ENCODE assay signal across 26 cellular contexts in the genomic region with DNA sequence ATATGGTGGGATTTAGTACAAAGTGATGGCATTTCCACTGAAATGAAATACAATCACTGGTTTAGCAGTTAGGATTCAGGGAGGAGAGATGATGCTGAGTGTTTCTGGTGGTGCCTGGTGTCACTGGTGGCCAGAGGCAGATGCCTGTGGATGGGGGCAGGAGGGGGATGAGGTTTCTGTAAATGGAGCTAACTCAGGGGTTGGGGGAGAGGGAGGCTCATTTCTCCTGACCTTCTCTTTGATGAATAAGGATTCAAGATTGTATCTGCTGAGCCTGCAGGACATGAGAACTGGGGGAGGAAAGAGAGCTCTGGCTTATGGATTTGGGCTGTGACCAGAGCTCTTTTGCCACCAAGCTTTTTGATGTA.
"Had no signal": no experiment of that assay in that cellular context is flagged by ENCODE, and none has a peak within 500 bp of the region (broad histone marks: within the 10 kb centered on the region; RNA-seq: fewer than 3 reads in every experiment).

No MANE protein-coding gene starts in this region.

- H3K27me3 ChIP-seq: ovary, testis, thyroid gland, vagina had no signal

- H3K36me3 ChIP-seq: left ventricle myocardium inferior, ovary, prostate gland, stomach, thyroid gland, transverse colon, upper lobe of left lung, vagina had no signal

- H3K4me3 ChIP-seq: lung, ovary, prostate gland, skin epidermis, stomach, testis, thyroid gland, transverse colon had no signal

- ATAC-seq: left colon; naive thymus-derived CD4-positive, alpha-beta T cell; natural killer cell treated with Interleukin-12 subunit alpha and Interleukin-12 subunit beta and Interleukin-15 and Interleukin-18, amount 100 ng/mL, for 72 hours; stimulated activated naive B cell treated with anti-CD40 and anti-IgM and Interleukin-4, amounts not matched to agents 10 μg/mL and 1 μg/mL and 100 μg/mL, for 72 hours; stimulated activated naive CD8-positive, alpha-beta T cell treated with anti-CD3 and anti-CD28 coated beads, Interleukin-15, Interleukin-2, amounts not matched to agents 100 U/mL and 50 U/mL, for 24 hours had no signal

- DNase-seq: hypothalamus; immature natural killer cell; kidney; left colon; left ventricle myocardium inferior; mesendoderm; naive thymus-derived CD4-positive, alpha-beta T cell; ovary; retina; right cardiac atrium; stimulated activated CD4-positive, alpha-beta T cell treated with anti-CD3 and anti-CD28 coated beads, Interleukin-12 subunit alpha, Interleukin-12 subunit beta, amount 100 ng/mL, for 4 hours; stimulated activated CD4-positive, alpha-beta T cell treated with anti-CD3 and anti-CD28 coated beads, Interleukin-15, amount 100 ng/mL, for 24 hours; stimulated activated CD4-positive, alpha-beta T cell treated with anti-CD3 and anti-CD28 coated beads, Interleukin-2, amount 100 ng/mL, for 24 hours; stimulated activated CD4-positive, alpha-beta T cell treated with anti-CD3 and anti-CD28 coated beads, Interleukin-4, amount 100 ng/mL, for 1 hour; stimulated activated naive B cell treated with anti-CD40 and anti-IgM and Interleukin-4, amounts not matched to agents 10 μg/mL and 1 μg/mL and 100 μg/mL, for 72 hours; stimulated activated naive CD8-positive, alpha-beta T cell treated with anti-CD3 and anti-CD28 coated beads, Interleukin-15, Interleukin-2, amounts not matched to agents 100 U/mL and 50 U/mL, for 24 hours; stomach; testis; thyroid gland; transverse colon; upper lobe of left lung had no signal

- H3K4me1 ChIP-seq: prostate gland, testis, thyroid gland, transverse colon, upper lobe of left lung had no signal

- H3K27ac ChIP-seq: left ventricle myocardium inferior, ovary, prostate gland, skin epidermis, stomach, testis, thyroid gland, transverse colon, upper lobe of left lung, vagina had no signal

- H3K9me3 ChIP-seq: left ventricle myocardium inferior, ovary, prostate gland, stomach, testis, thyroid gland, transverse colon, upper lobe of left lung, vagina had no signal
